In genomic region chr1:111615874-111616715, GRCh38 we compare ENCODE assay signal across 8 cellular contexts. TPM values are rescaled to one million over a fixed set of nuclear protein-coding genes. Genes with fewer than 3 reads are reported as not detected.
DNase-seq lines count a peak whose midpoint lies in the region; ATAC-seq and TF ChIP-seq lines count a peak whose summit lies in the region.

No MANE protein-coding gene starts in this region.

- H3K27me3 Mint-ChIP-seq in CD4-positive, alpha-beta memory T cell: no peaks in the 10 kb centered on the region
- peaks cover 62% of the 10 kb centered on the region for H3K27me3 Mint-ChIP-seq in endodermal cell (ENCODE audit: insufficient read depth)

- POLR2A ChIA-PET in CD4-positive, alpha-beta memory T cell (lab: Charles Lee; ENCODE audit: partially characterized antibody): interaction anchor here (0.6 to 10.8 kb wide), 15 partner anchors 9 to 400 kb away, joined by 3 to 244 read pairs (median 4); no protein-coding TSS in a partner anchor

- TF ChIP-seq POLR2A in sigmoid colon (IDR thresholded peaks at IDR 0.05): no peak

- H3K27me3 ChIP-seq in CD4-positive, alpha-beta memory T cell (ENCODE audit: insufficient read depth, low read length): no peaks in the 10 kb centered on the region
- H3K27me3 ChIP-seq in Karpas-422 (ENCODE audit: low read length) (no peaks in the 10 kb centered on the region), endodermal cell (ENCODE audit: control insufficient read depth, insufficient read depth, low read length, poor library complexity, severe bottlenecking) (peaks cover 50% of the 10 kb centered on the region), sigmoid colon (no peaks in the 10 kb centered on the region)

- no peak for TF ChIP-seq CTCF in endodermal cell (conservative IDR thresholded peaks at IDR 0.05)
- TF ChIP-seq CTCF in sigmoid colon (IDR thresholded peaks at IDR 0.05): no peak

- TF ChIP-seq EP300 in sigmoid colon (IDR thresholded peaks at IDR 0.05): no peak

- H3K4me3 Mint-ChIP-seq in CD4-positive, alpha-beta memory T cell: peak overlapping the region; percentile 32 to 82 (median 70)
- H3K4me3 Mint-ChIP-seq in endodermal cell: no peak overlapping the region

- peak; percentile 57 to 84 (median 59) for DNase-seq in CD4-positive, alpha-beta memory T cell
- peak; percentile 60 for DNase-seq in Karpas-422
- DNase-seq in activated T-helper 9 cell treated with anti-CD3 and anti-CD28 coated beads, Interleukin-2, amount 50 U/mL, for 16 hours (ENCODE audit: low read depth): peak; percentile 28
- DNase-seq in NCI-H2227 treated with DMSO at 0.1 percent for 48 hours (lab: John Stamatoyannopoulos, UW): no peak
- DNase-seq in endodermal cell: no peak
- no peak for DNase-seq in sigmoid colon
- no peak for DNase-seq in DMS79 treated with DMSO at 0.1 percent for 48 hours (lab: John Stamatoyannopoulos, UW)

- H3K36me3 Mint-ChIP-seq in CD4-positive, alpha-beta memory T cell: peaks cover 0 to 8% of the 10 kb centered on the region in 2 donors
- H3K36me3 Mint-ChIP-seq in endodermal cell (ENCODE audit: low read depth): no peaks in the 10 kb centered on the region

- H3K9me3 Mint-ChIP-seq in CD4-positive, alpha-beta memory T cell: no peaks in the 10 kb centered on the region
- H3K9me3 Mint-ChIP-seq in endodermal cell: no peaks in the 10 kb centered on the region

- peaks cover 35 to 54% (median 43%) of the 10 kb centered on the region in 4 donors for H3K4me1 Mint-ChIP-seq in CD4-positive, alpha-beta memory T cell
- peaks cover 17% of the 10 kb centered on the region for H3K4me1 Mint-ChIP-seq in endodermal cell

- intact Hi-C loops in CD4-positive, alpha-beta memory T cell (cut with micrococcal nuclease): no loop called here
- intact Hi-C loops in sigmoid colon (cut with DNase I): no loop called here

- H3K27ac ChIP-seq in CD4-positive, alpha-beta memory T cell (ENCODE audit: low read depth, low read length): peak overlapping the region; percentile 56
- H3K27ac ChIP-seq in Karpas-422 (ENCODE audit: low read length) (no peak overlapping the region), endodermal cell (ENCODE audit: low read depth, low read length) (no peak overlapping the region), sigmoid colon (peak overlapping the region in 1 of 4 donors; percentile 23)

- WGBS in endodermal cell (ENCODE audit: insufficient coverage in 1 of 2, insufficient read length in 1 of 2), 2 experiments: 87 to 97% methylated on average over 3 of the region's 3 CpGs
- 45 to 57% methylated on average over 3 of the region's 3 CpGs for WGBS in sigmoid colon, 2 donors

- peak; percentile 34 for ATAC-seq in GM21367 (IDR thresholded peaks at IDR 0.05; ENCODE audit: unreplicated experiment)

- H3K9ac ChIP-seq in Karpas-422 (ENCODE audit: low read length): no peak overlapping the region
- H3K9ac ChIP-seq in endodermal cell (ENCODE audit: extremely low read depth, low read length, poor library complexity, severe bottlenecking): no peak overlapping the region

- H3K4me1 ChIP-seq in CD4-positive, alpha-beta memory T cell (ENCODE audit: insufficient read depth, low read length): peaks cover 47% of the 10 kb centered on the region
- H3K4me1 ChIP-seq in Karpas-422 (ENCODE audit: low read length) (peaks cover 35% of the 10 kb centered on the region), endodermal cell (ENCODE audit: control insufficient read depth, insufficient read depth, low read length) (no peaks in the 10 kb centered on the region), sigmoid colon (peaks cover 2 to 64% (median 39%) of the 10 kb centered on the region in 4 donors)

- H4K20me1 ChIP-seq in Karpas-422 (ENCODE audit: insufficient read depth, low read depth, low read length): peaks cover 1% of the 10 kb centered on the region

- CTCF ChIA-PET in CD4-positive, alpha-beta memory T cell (lab: Charles Lee; ENCODE audit: partially characterized antibody): interaction anchor here (0.9 to 2.4 kb wide), 8 partner anchors 10 to 134 kb away, joined by 3 to 21 read pairs (median 9); no protein-coding TSS in a partner anchor

- no peaks in the 10 kb centered on the region for H3K9me3 ChIP-seq in CD4-positive, alpha-beta memory T cell (ENCODE audit: control insufficient read depth in 1 of 2, low read length in 2 of 2)
- H3K9me3 ChIP-seq in Karpas-422 (ENCODE audit: low read length): no peaks in the 10 kb centered on the region
- no peaks in the 10 kb centered on the region for H3K9me3 ChIP-seq in endodermal cell (ENCODE audit: control insufficient read depth, low read length)
- no peaks in the 10 kb centered on the region for H3K9me3 ChIP-seq in sigmoid colon

- peak overlapping the region; percentile 52 for H3K4me2 ChIP-seq in Karpas-422 (ENCODE audit: low read depth, low read length, poor library complexity, severe bottlenecking)

- 0 out of 2 replicates have a peak overlapping the region, but pooled peaks have one; percentile 55 for H2AFZ ChIP-seq in Karpas-422 (ENCODE audit: low read length)

- no peaks in the 10 kb centered on the region for H3K9me2 ChIP-seq in Karpas-422 (replicated peaks; ENCODE audit: insufficient read depth, low read length)

- H3K79me2 ChIP-seq in Karpas-422 (ENCODE audit: low read length): peaks cover 12% of the 10 kb centered on the region

- no peaks in the 10 kb centered on the region for H3K36me3 ChIP-seq in CD4-positive, alpha-beta memory T cell (ENCODE audit: insufficient read depth, low read length)
- H3K36me3 ChIP-seq in Karpas-422 (ENCODE audit: insufficient read depth, low read length) (no peaks in the 10 kb centered on the region), endodermal cell (ENCODE audit: control insufficient read depth, insufficient read depth, low read length) (no peaks in the 10 kb centered on the region), sigmoid colon (no peaks in the 10 kb centered on the region)

- H3K27ac Mint-ChIP-seq in CD4-positive, alpha-beta memory T cell: peak overlapping the region; percentile 83 to 92 (median 87)
- no peak overlapping the region for H3K27ac Mint-ChIP-seq in endodermal cell

- H3K4me3 ChIP-seq in CD4-positive, alpha-beta memory T cell (ENCODE audit: low read length in 2 of 2): peak overlapping the region in 1 of 2 donors; percentile 2
- H3K4me3 ChIP-seq in Karpas-422 (ENCODE audit: low read length) (no peak overlapping the region), endodermal cell (ENCODE audit: low read length) (no peak overlapping the region), sigmoid colon (no peak overlapping the region)

RNA-seq across cellular contexts. Expression of gene RAP1A, which starts 3.5 kb away (rescaled TPM):
- total RNA-seq in CD4-positive, alpha-beta memory T cell: 100 to 1,000 TPM; 130 to 134 TPM
- 10 to 100 TPM; 67.2 to 85.7 TPM for polyA plus RNA-seq in CD4-positive, alpha-beta memory T cell
- 12.0 and 55.3 TPM in 2 replicates for total RNA-seq in Karpas-422 (2014; rRNA removed; shearing (Covaris generic); ENCODE audit: low replicate concordance)
- 10 to 100 TPM; 28.5 to 35.0 TPM for total RNA-seq in endodermal cell
- 40.5 TPM for polyA plus RNA-seq in endodermal cell (2013, experiment 1 of 2)
- 40.6 TPM for polyA plus RNA-seq in endodermal cell (2013, experiment 2 of 2)
- total RNA-seq in sigmoid colon: 100 to 1,000 TPM; 213 to 381 (median 301) TPM
- 100 to 1,000 TPM in 2 of 3 donors, 10 to 100 TPM in 1; 87.5 to 205 (median 178) TPM for polyA plus RNA-seq in sigmoid colon

Comparison
In these comparisons a context has a peak if more than half of its experiments do, and no peak if none do; other contexts are left out.
1. DNase-seq: peak in CD4-positive, alpha-beta memory T cell (5 of 5), Karpas-422 (single experiment) and activated T-helper 9 cell treated with anti-CD3 and anti-CD28 coated beads, Interleukin-2, amount 50 U/mL, for 16 hours (single experiment); none in NCI-H2227 treated with DMSO at 0.1 percent for 48 hours (single experiment), endodermal cell (single experiment), sigmoid colon (single experiment) and DMS79 treated with DMSO at 0.1 percent for 48 hours (single experiment).